In genomic region chr20:555933-556332, GRCh38 we compare ENCODE assay signal across 1 cellular context.
A peak's percentile ranks its signal among the peaks of the same experiment; 100 is the strongest.
TF ChIP-seq lines count a peak whose summit lies in the region.

No MANE protein-coding gene starts in this region.

TF ChIP-seq in HepG2, 621 proteins besides CTCF, POLR2A, EP300 and RAD21 (continued from another document and continues in another):
- TF ChIP-seq FOXP1 (IDR thresholded peaks at IDR 0.05) (no peak), FOXP1 (CRISPR knock-in tag; IDR thresholded peaks at IDR 0.05) (peak; percentile 21; the same call in 1 of the 2 replicates), ZNF83 (CRISPR knock-in tag; IDR thresholded peaks at IDR 0.05; ENCODE audit: borderline replicate concordance) (no peak), ZNF646 (CRISPR knock-in tag; IDR thresholded peaks at IDR 0.05) (no peak), ZMYM3 (CRISPR knock-in tag; IDR thresholded peaks at IDR 0.05) (no peak), HOXA5 (CRISPR knock-in tag; IDR thresholded peaks at IDR 0.05) (no peak), ZNF761 (CRISPR knock-in tag; conservative IDR thresholded peaks at IDR 0.05) (no peak), LRRFIP1 (CRISPR knock-in tag; conservative IDR thresholded peaks at IDR 0.05) (no peak), KLF6 (CRISPR knock-in tag; IDR thresholded peaks at IDR 0.05) (no peak), E2F2 (CRISPR knock-in tag; IDR thresholded peaks at IDR 0.05; ENCODE audit: borderline replicate concordance) (no peak), SUZ12 (IDR thresholded peaks at IDR 0.05; ENCODE audit: low read depth, low read length) (no peak), PHF8 (CRISPR knock-in tag; IDR thresholded peaks at IDR 0.05) (no peak), ZNF282 (IDR thresholded peaks at IDR 0.05; ENCODE audit: partially characterized antibody) (no peak), TAF15 (IDR thresholded peaks at IDR 0.05; ENCODE audit: low read depth, low read length, poor library complexity, severe bottlenecking) (no peak), ZNF275 (CRISPR knock-in tag; IDR thresholded peaks at IDR 0.05; ENCODE audit: borderline replicate concordance) (no peak), IRF9 (CRISPR knock-in tag; IDR thresholded peaks at IDR 0.05; ENCODE audit: borderline replicate concordance) (no peak), CREM (IDR thresholded peaks at IDR 0.05) (no peak), CREM (CRISPR knock-in tag; IDR thresholded peaks at IDR 0.05) (no peak), HOMEZ (CRISPR knock-in tag; IDR thresholded peaks at IDR 0.05; ENCODE audit: low read depth) (no peak), PBX2 (CRISPR knock-in tag; IDR thresholded peaks at IDR 0.05) (no peak), ZNF329 (CRISPR knock-in tag; IDR thresholded peaks at IDR 0.05; ENCODE audit: low read depth) (no peak), SMYD3 (CRISPR knock-in tag; IDR thresholded peaks at IDR 0.05) (no peak), ZNF24 (IDR thresholded peaks at IDR 0.05) (no peak), MED1 (CRISPR knock-in tag; IDR thresholded peaks at IDR 0.05) (no peak), SP1 (IDR thresholded peaks at IDR 0.05) (no peak), SP1 (CRISPR knock-in tag; IDR thresholded peaks at IDR 0.05) (no peak), NBN (conservative IDR thresholded peaks at IDR 0.05) (no peak), BCL6 (CRISPR knock-in tag; IDR thresholded peaks at IDR 0.05) (0 out of 2 replicates have a peak, but pooled peaks have one; percentile 12), PITX1 (CRISPR knock-in tag; IDR thresholded peaks at IDR 0.05) (peak; percentile 20; the same call in 1 of the 2 replicates), ZXDC (CRISPR knock-in tag; IDR thresholded peaks at IDR 0.05) (no peak), ZNF569 (CRISPR knock-in tag; IDR thresholded peaks at IDR 0.05; ENCODE audit: borderline replicate concordance) (no peak), ZNF839 (CRISPR knock-in tag; IDR thresholded peaks at IDR 0.05; ENCODE audit: borderline replicate concordance) (no peak), MED13 (CRISPR knock-in tag; IDR thresholded peaks at IDR 0.05) (no peak), PHB2 (IDR thresholded peaks at IDR 0.05; ENCODE audit: partially characterized antibody) (no peak), ZNF672 (CRISPR knock-in tag; IDR thresholded peaks at IDR 0.05) (no peak), BATF2 (CRISPR knock-in tag; IDR thresholded peaks at IDR 0.05) (no peak), KAT8 (CRISPR knock-in tag; IDR thresholded peaks at IDR 0.05) (no peak), ZFP41 (CRISPR knock-in tag; IDR thresholded peaks at IDR 0.05; ENCODE audit: borderline replicate concordance) (no peak), ZNF468 (CRISPR knock-in tag; IDR thresholded peaks at IDR 0.05) (no peak), ZNF704 (CRISPR knock-in tag; IDR thresholded peaks at IDR 0.05; ENCODE audit: borderline replicate concordance) (no peak), BHLHE40 (IDR thresholded peaks at IDR 0.05; ENCODE audit: low read length) (no peak), PHF5A (CRISPR knock-in tag; IDR thresholded peaks at IDR 0.05; ENCODE audit: low read depth, unreplicated experiment) (no peak), ZNF263 (CRISPR knock-in tag; IDR thresholded peaks at IDR 0.05) (no peak), RXRA (CRISPR knock-in tag; IDR thresholded peaks at IDR 0.05) (peak; percentile 53; the same call in 1 of the 2 replicates), IKZF4 (CRISPR knock-in tag; IDR thresholded peaks at IDR 0.05; ENCODE audit: borderline replicate concordance, low read depth, not compliant biosample characterization) (no peak), RARA (CRISPR knock-in tag; IDR thresholded peaks at IDR 0.05) (0 out of 2 replicates have a peak, but pooled peaks have one; percentile 20), ZNF33A (CRISPR knock-in tag; IDR thresholded peaks at IDR 0.05; ENCODE audit: borderline replicate concordance) (no peak), DDIT3 (CRISPR knock-in tag; IDR thresholded peaks at IDR 0.05) (no peak)
